Comparison of ENCODE assay signal across 26 cellular contexts in genomic region chr22:48606684-48607307, GRCh38.
"Had no signal": no experiment of that assay in that cellular context is flagged by ENCODE, and none has a peak within 500 bp of the region (broad histone marks: within the 10 kb centered on the region; RNA-seq: fewer than 3 reads in every experiment).

No MANE protein-coding gene starts in this region.

- H3K27me3 ChIP-seq: foreskin keratinocyte had no signal

- H3K9me3 ChIP-seq: esophagus muscularis mucosa, gastroesophageal sphincter had no signal

- H3K4me3 ChIP-seq: esophagus muscularis mucosa, gastroesophageal sphincter, heart right ventricle had no signal

- H3K36me3 Mint-ChIP-seq: activated naive CD4-positive, alpha-beta T cell treated with anti-CD3 and anti-CD28 coated beads, Interleukin-2, amount 10 ng/mL, durations not matched to agents 7 days and 5 days had no signal

- ATAC-seq: activated T-cell treated with anti-CD3 and anti-CD28 coated beads, Interleukin-2, amount 50 U/mL, for 72 hours; effector memory CD8-positive, alpha-beta T cell; foreskin keratinocyte; gastroesophageal sphincter; heart right ventricle; WTC11 had no signal

- H3K36me3 ChIP-seq: esophagus muscularis mucosa, gastroesophageal sphincter, heart right ventricle had no signal

- H3K4me1 Mint-ChIP-seq: activated CD4-positive, alpha-beta memory T cell treated with anti-CD3 and anti-CD28 coated beads, Interleukin-2, amount 10 ng/mL, durations not matched to agents 7 days and 5 days; activated CD4-positive, alpha-beta T cell treated with anti-CD3 and anti-CD28 coated beads, Interleukin-2, amount 10 ng/mL, durations not matched to agents 7 days and 5 days; activated naive CD4-positive, alpha-beta T cell treated with anti-CD3 and anti-CD28 coated beads, Interleukin-2, amount 10 ng/mL, durations not matched to agents 7 days and 5 days had no signal

- H3K27ac Mint-ChIP-seq: activated CD4-positive, alpha-beta memory T cell treated with anti-CD3 and anti-CD28 coated beads, Interleukin-2, amount 10 ng/mL, durations not matched to agents 7 days and 5 days; activated CD4-positive, alpha-beta T cell treated with anti-CD3 and anti-CD28 coated beads, Interleukin-2, amount 10 ng/mL, durations not matched to agents 7 days and 5 days; activated naive CD4-positive, alpha-beta T cell treated with anti-CD3 and anti-CD28 coated beads, Interleukin-2, amount 10 ng/mL, durations not matched to agents 7 days and 5 days; activated naive CD8-positive, alpha-beta T cell; activated T-cell treated with anti-CD3 and anti-CD28 coated beads, Interleukin-2, amount 50 U/mL, for 24 hours; activated T-cell treated with anti-CD3 and anti-CD28 coated beads, Interleukin-2, amount 50 U/mL, for 72 hours; effector memory CD8-positive, alpha-beta T cell had no signal

- H3K4me1 ChIP-seq: esophagus muscularis mucosa, foreskin keratinocyte, gastroesophageal sphincter, heart right ventricle had no signal

- DNase-seq: activated CD4-positive, alpha-beta memory T cell treated with anti-CD3 and anti-CD28 coated beads, Interleukin-2, amount 10 ng/mL, durations not matched to agents 7 days and 5 days; activated CD4-positive, alpha-beta T cell treated with anti-CD3 and anti-CD28 coated beads for 1 hour; activated CD4-positive, alpha-beta T cell treated with anti-CD3 and anti-CD28 coated beads for 4 hours; activated CD4-positive, alpha-beta T cell treated with anti-CD3 and anti-CD28 coated beads, Interleukin-2, amount 10 ng/mL, durations not matched to agents 7 days and 5 days; activated CD4-positive, alpha-beta T cell treated with anti-CD3 and anti-CD28 coated beads, Interleukin-2, amount 50 U/mL, for 4 hours; activated CD8-positive, alpha-beta memory T cell treated with anti-CD3 and anti-CD28 coated beads, Interleukin-2, amount 50 U/mL, for 48 hours; activated gamma-delta T cell; activated naive CD4-positive, alpha-beta T cell; activated naive CD4-positive, alpha-beta T cell treated with anti-CD3 and anti-CD28 coated beads, Interleukin-2, amount 10 ng/mL, durations not matched to agents 7 days and 5 days; activated T-cell treated with anti-CD3 and anti-CD28 coated beads for 4 hours; activated T-cell treated with anti-CD3 and anti-CD28 coated beads, Interleukin-2, amount 50 U/mL, for 24 hours; activated T-cell treated with anti-CD3 and anti-CD28 coated beads, Interleukin-2, amount 50 U/mL, for 72 hours; amniotic stem cell; cortex of kidney; dermis blood vessel endothelial cell; effector CD4-positive, alpha-beta T cell; effector memory CD8-positive, alpha-beta T cell; erythroblast; foreskin keratinocyte; heart right ventricle; T-helper 2 cell had no signal

- H3K4me3 Mint-ChIP-seq: activated CD4-positive, alpha-beta memory T cell treated with anti-CD3 and anti-CD28 coated beads, Interleukin-2, amount 10 ng/mL, durations not matched to agents 7 days and 5 days; activated CD4-positive, alpha-beta T cell treated with anti-CD3 and anti-CD28 coated beads, Interleukin-2, amount 10 ng/mL, durations not matched to agents 7 days and 5 days; activated naive CD4-positive, alpha-beta T cell treated with anti-CD3 and anti-CD28 coated beads, Interleukin-2, amount 10 ng/mL, durations not matched to agents 7 days and 5 days; activated naive CD8-positive, alpha-beta T cell; activated T-cell treated with anti-CD3 and anti-CD28 coated beads, Interleukin-2, amount 50 U/mL, for 24 hours; activated T-cell treated with anti-CD3 and anti-CD28 coated beads, Interleukin-2, amount 50 U/mL, for 72 hours; effector memory CD8-positive, alpha-beta T cell; WTC11 had no signal

- H3K27me3 Mint-ChIP-seq: activated CD4-positive, alpha-beta memory T cell treated with anti-CD3 and anti-CD28 coated beads, Interleukin-2, amount 10 ng/mL, durations not matched to agents 7 days and 5 days; activated CD4-positive, alpha-beta T cell treated with anti-CD3 and anti-CD28 coated beads, Interleukin-2, amount 10 ng/mL, durations not matched to agents 7 days and 5 days; activated naive CD4-positive, alpha-beta T cell treated with anti-CD3 and anti-CD28 coated beads, Interleukin-2, amount 10 ng/mL, durations not matched to agents 7 days and 5 days; activated naive CD8-positive, alpha-beta T cell; activated T-cell treated with anti-CD3 and anti-CD28 coated beads, Interleukin-2, amount 50 U/mL, for 24 hours; effector memory CD8-positive, alpha-beta T cell had no signal

- H3K27ac ChIP-seq: esophagus muscularis mucosa, foreskin keratinocyte, gastroesophageal sphincter, heart right ventricle, VCaP had no signal
